10 cellular contexts compared by ENCODE assay signal in genomic region chr6:15770347-15771143, GRCh38.
A peak's percentile ranks its signal among the peaks of the same experiment; 100 is the strongest.
DNase-seq lines count a peak whose midpoint lies in the region; ATAC-seq and TF ChIP-seq lines count a peak whose summit lies in the region.
"Had no signal": no experiment of that assay in that cellular context is flagged by ENCODE, and none has a peak within 500 bp of the region (broad histone marks: within the 10 kb centered on the region; RNA-seq: fewer than 3 reads in every experiment).

No MANE protein-coding gene starts in this region.

- H3K36me3 ChIP-seq in OCI-LY3 (replicated peaks; ENCODE audit: low read depth, low read length) (no peaks in the 10 kb centered on the region), mucosa of descending colon (ENCODE audit: low read depth) (no peaks in the 10 kb centered on the region), A673 (ENCODE audit: insufficient read depth, low read length, poor library complexity, severe bottlenecking) (no peaks in the 10 kb centered on the region), WERI-Rb-1 (no peaks in the 10 kb centered on the region)

- H3K9me3 Mint-ChIP-seq in activated CD4-positive, alpha-beta T cell treated with anti-CD3 and anti-CD28 coated beads, Interleukin-2, amount 10 ng/mL, durations not matched to agents 7 days and 5 days = peaks cover 3% of the 10 kb centered on the region

- H3K4me2 ChIP-seq in OCI-LY3 (ENCODE audit: low read length) = peak overlapping the region; percentile 35

- H3K27me3 Mint-ChIP-seq in activated CD4-positive, alpha-beta T cell treated with anti-CD3 and anti-CD28 coated beads, Interleukin-2, amount 10 ng/mL, durations not matched to agents 7 days and 5 days = no peaks in the 10 kb centered on the region

- peaks cover 9% of the 10 kb centered on the region for H3K4me1 Mint-ChIP-seq in activated CD4-positive, alpha-beta T cell treated with anti-CD3 and anti-CD28 coated beads, Interleukin-2, amount 10 ng/mL, durations not matched to agents 7 days and 5 days

- TF ChIP-seq CTCF in OCI-LY3 (IDR thresholded peaks at IDR 0.05; ENCODE audit: low read depth, low read length) = peak; percentile 48
- no peak for TF ChIP-seq CTCF in mucosa of descending colon (IDR thresholded peaks at IDR 0.05)
- TF ChIP-seq CTCF in A673 (conservative IDR thresholded peaks at IDR 0.05; ENCODE audit: low read depth, low read length) = no peak; the same call in 1 of the 2 replicates
- TF ChIP-seq CTCF in WERI-Rb-1 (IDR thresholded peaks at IDR 0.05; ENCODE audit: low read depth, low read length) = no peak

- no peaks in the 10 kb centered on the region for H4K20me1 ChIP-seq in OCI-LY3 (ENCODE audit: insufficient read depth, low read length)

- 0 out of 2 replicates have a peak overlapping the region, but pooled peaks have one; percentile 16 for H3K9ac ChIP-seq in OCI-LY3 (ENCODE audit: low read length)

- ATAC-seq in HG02610 (IDR thresholded peaks at IDR 0.05; ENCODE audit: unreplicated experiment) (peak; percentile 88), mucosa of descending colon (peak; percentile 43)

- no peaks in the 10 kb centered on the region for H3K79me2 ChIP-seq in OCI-LY3 (ENCODE audit: low read length)

- H3K27ac Mint-ChIP-seq in activated CD4-positive, alpha-beta T cell treated with anti-CD3 and anti-CD28 coated beads, Interleukin-2, amount 10 ng/mL, durations not matched to agents 7 days and 5 days = no peak overlapping the region

- intact Hi-C loops in mucosa of descending colon (cut with DNase I, micrococcal nuclease) = no loop called here
- intact Hi-C loops in A673 (cut with micrococcal nuclease; ENCODE audit: unreplicated experiment) = no loop called here

- H3K36me3 Mint-ChIP-seq in activated CD4-positive, alpha-beta T cell treated with anti-CD3 and anti-CD28 coated beads, Interleukin-2, amount 10 ng/mL, durations not matched to agents 7 days and 5 days (ENCODE audit: low read depth) = no peaks in the 10 kb centered on the region

- H2AFZ ChIP-seq in OCI-LY3 (ENCODE audit: low read depth, low read length) = peak overlapping the region; percentile 83; the same call in 1 of the 2 replicates

- no TSS peak for BruUV-seq in A673 (replicated peaks; lab: Mats Ljungman, UMichigan)

- H3K9me3 ChIP-seq in OCI-LY3 (ENCODE audit: insufficient read depth, low read length) = no peaks in the 10 kb centered on the region
- no peaks in the 10 kb centered on the region for H3K9me3 ChIP-seq in mucosa of descending colon
- H3K9me3 ChIP-seq in A673 (ENCODE audit: low read depth, low read length, poor library complexity, severe bottlenecking) = no peaks in the 10 kb centered on the region
- no peaks in the 10 kb centered on the region for H3K9me3 ChIP-seq in WERI-Rb-1 (ENCODE audit: severe bottlenecking)

- DNase-seq in activated CD4-positive, alpha-beta T cell treated with anti-CD3 and anti-CD28 coated beads for 48 hours = peak; percentile 42
- DNase-seq in activated CD4-positive, alpha-beta T cell treated with anti-CD3 and anti-CD28 coated beads, Interleukin-2, amount 10 ng/mL, durations not matched to agents 7 days and 5 days = no peak
- no peak for DNase-seq in mucosa of descending colon
- no peak for DNase-seq in A673 (ENCODE audit: low spot score)
- DNase-seq in putamen (ENCODE audit: low spot score) = no peak
- no peak for DNase-seq in WERI-Rb-1
- DNase-seq: activated effector memory CD4-positive, alpha-beta T cell treated with anti-CD3 and anti-CD28 coated beads, Interleukin-2, amount 50 U/mL, for 16 hours; KG1 had no signal

- CTCF ChIA-PET in activated CD4-positive, alpha-beta T cell treated with anti-CD3 and anti-CD28 coated beads, Interleukin-2, amount 10 ng/mL, durations not matched to agents 7 days and 5 days (lab: Charles Lee) = interaction anchor here (0.9 to 4.2 kb wide), 4 partner anchors 9 to 101 kb away, joined by 3 to 15 read pairs (median 4); no protein-coding TSS in a partner anchor
- CTCF ChIA-PET in A673 (lab: Charles Lee) = no interaction called here

- no peaks in the 10 kb centered on the region for H3K27me3 ChIP-seq in OCI-LY3 (ENCODE audit: low read depth, low read length)
- no peaks in the 10 kb centered on the region for H3K27me3 ChIP-seq in A673 (replicated peaks; ENCODE audit: insufficient read depth, low read depth, low read length, poor library complexity)
- H3K27me3 ChIP-seq in WERI-Rb-1 (ENCODE audit: insufficient read depth, low read depth, severe bottlenecking) = no peaks in the 10 kb centered on the region

- H3K4me3 Mint-ChIP-seq in activated CD4-positive, alpha-beta T cell treated with anti-CD3 and anti-CD28 coated beads, Interleukin-2, amount 10 ng/mL, durations not matched to agents 7 days and 5 days = no peak overlapping the region

- H3K4me3 ChIP-seq in OCI-LY3 (ENCODE audit: low read length) (no peak overlapping the region), mucosa of descending colon (no peak overlapping the region), A673 (ENCODE audit: low read depth, low read length, poor library complexity, severe bottlenecking) (no peak overlapping the region), WERI-Rb-1 (ENCODE audit: low read depth, low read length) (no peak overlapping the region)

- H3K27ac ChIP-seq in OCI-LY3 (ENCODE audit: low read length) (no peak overlapping the region), A673 (ENCODE audit: low read depth, low read length, poor library complexity, severe bottlenecking) (no peak overlapping the region), WERI-Rb-1 (no peak overlapping the region)

- POLR2A ChIA-PET in activated CD4-positive, alpha-beta T cell treated with anti-CD3 and anti-CD28 coated beads, Interleukin-2, amount 10 ng/mL, durations not matched to agents 7 days and 5 days (lab: Charles Lee) = no interaction called here
- POLR2A ChIA-PET in A673 (lab: Charles Lee; ENCODE audit: low non-redundant PET) = no interaction called here

- H3K4me1 ChIP-seq in OCI-LY3 (ENCODE audit: low read length) (peaks cover 15% of the 10 kb centered on the region), mucosa of descending colon (ENCODE audit: low read depth) (no peaks in the 10 kb centered on the region), A673 (ENCODE audit: insufficient read depth, low read length, poor library complexity, severe bottlenecking) (no peaks in the 10 kb centered on the region)
